Comparison of ENCODE assay signal across 24 cellular contexts in genomic region chr10:130782467-130782866, GRCh38.
DNase-seq lines count a peak whose midpoint lies in the region; FAIRE-seq and TF ChIP-seq lines count a peak whose summit lies in the region.
"Had no signal": no experiment of that assay in that cellular context is flagged by ENCODE, and none has a peak within 500 bp of the region (broad histone marks: within the 10 kb centered on the region; RNA-seq: fewer than 3 reads in every experiment).

No MANE protein-coding gene starts in this region.

- no peak overlapping the region for H3K56ac ChIP-seq in H1 (replicated peaks; ENCODE audit: insufficient read length, low read depth, low read length)

- no peak overlapping the region for H2AFZ ChIP-seq in H1 (ENCODE audit: low read length)
- H2AFZ ChIP-seq in neuronal stem cell (ENCODE audit: low read length): no peak overlapping the region
- H2AFZ ChIP-seq in MM.1S (ENCODE audit: low read length): no peak overlapping the region

- no peaks in the 10 kb centered on the region for H3F3A ChIP-seq in MM.1S (ENCODE audit: insufficient read depth, low read length)

- H3K79me1 ChIP-seq in H1 (ENCODE audit: low read depth, low read length) (no peaks in the 10 kb centered on the region), neuronal stem cell (ENCODE audit: low read depth, low read length) (peaks cover 4% of the 10 kb centered on the region)

- no peak for FAIRE-seq in H1 (lab: Jason Lieb, UNC)
- FAIRE-seq: GM12891, GM18507 had no signal

- 0 out of 7 replicates have a peak overlapping the region, but pooled peaks of 1 of the 4 experiments have one; percentile 4 for H3K9ac ChIP-seq in H1 (replicated peaks in 1 of 4; ENCODE audit: extremely low read depth in 1 of 4, low read depth in 3 of 4, low read length in 3 of 4)
- no peak overlapping the region for H3K9ac ChIP-seq in neuronal stem cell (ENCODE audit: low read depth, low read length, poor library complexity)
- no peak overlapping the region for H3K9ac ChIP-seq in MM.1S (ENCODE audit: low read length)

- H3K9me3 ChIP-seq in H1 (ENCODE audit: insufficient read depth in 2 of 2, low read depth in 1 of 2, low read length in 1 of 2) (no peaks in the 10 kb centered on the region), neuronal stem cell (replicated peaks in 1 of 2; ENCODE audit: control insufficient read depth in 2 of 2, insufficient read depth in 1 of 2, low read depth in 1 of 2, low read length in 2 of 2) (no peaks in the 10 kb centered on the region), MM.1S (replicated peaks; ENCODE audit: insufficient read depth, low read length) (no peaks in the 10 kb centered on the region)
- H3K9me3 ChIP-seq: BE2C had no signal

- TF ChIP-seq POLR2A in H1 (IDR thresholded peaks at IDR 0.05; ENCODE audit: control extremely low read depth in 1 of 2, low read depth in 2 of 2, low read length in 2 of 2): no peak

- H3K18ac ChIP-seq in H1 (ENCODE audit: extremely low read depth, low read length) (no peak overlapping the region), neuronal stem cell (ENCODE audit: low read length) (peak overlapping the region; percentile 49)

- TF ChIP-seq CTCF in H1 (IDR thresholded peaks at IDR 0.05; ENCODE audit: control extremely low read depth in 1 of 3, insufficient read depth in 1 of 3, low read depth in 1 of 3, low read length in 3 of 3) (peak; percentile 28 to 65 (median 60)), MM.1S (IDR thresholded peaks at IDR 0.05; ENCODE audit: low read length) (no peak)

- H4K8ac ChIP-seq in H1 (ENCODE audit: extremely low read depth, insufficient read depth, low read length) (peak overlapping the region; percentile 80; the same call in 1 of the 2 replicates), neuronal stem cell (ENCODE audit: low read depth, low read length) (no peak overlapping the region)

- CTCF ChIA-PET in H1 (lab: Charles Lee; ENCODE audit: partially characterized antibody): interaction anchor here (0.7 to 3.5 kb wide), 13 partner anchors 9 to 377 kb away, joined by 3 to 21 read pairs (median 3); no protein-coding TSS in a partner anchor

- H4K91ac ChIP-seq in H1 (replicated peaks; ENCODE audit: insufficient read length, low read length) (peak overlapping the region; percentile 59), neuronal stem cell (ENCODE audit: low read depth, low read length, poor library complexity) (no peak overlapping the region)

- H3K27ac ChIP-seq in H1 (ENCODE audit: low read depth, low read length) (no peak overlapping the region), neuronal stem cell (replicated peaks; ENCODE audit: low read length) (no peak overlapping the region), MM.1S (ENCODE audit: low read length) (no peak overlapping the region)
- H3K27ac ChIP-seq: 22Rv1, SJSA1 had no signal

- no peaks in the 10 kb centered on the region for H3K23me2 ChIP-seq in H1 (ENCODE audit: low read depth, low read length)

- H2BK5ac ChIP-seq in H1 (ENCODE audit: low read depth, low read length): no peak overlapping the region
- no peak overlapping the region for H2BK5ac ChIP-seq in neuronal stem cell (ENCODE audit: low read length)

- H3K27me3 ChIP-seq in H1 (replicated peaks in 1 of 4; ENCODE audit: control insufficient read depth in 3 of 4, extremely low read depth in 1 of 4, insufficient read depth in 3 of 4, low read length in 3 of 4) (no peaks in the 10 kb centered on the region), neuronal stem cell (ENCODE audit: control insufficient read depth in 3 of 3, insufficient read depth in 3 of 3, low read depth in 1 of 3, low read length in 3 of 3) (no peaks in the 10 kb centered on the region), MM.1S (replicated peaks; ENCODE audit: insufficient read depth, low read length) (no peaks in the 10 kb centered on the region; the same call in 1 of the 2 replicates)
- H3K27me3 ChIP-seq: BE2C, SJSA1 had no signal

- POLR2A ChIA-PET in H1 (lab: Charles Lee; ENCODE audit: partially characterized antibody): no interaction called here

- no peak overlapping the region for H2BK20ac ChIP-seq in H1 (ENCODE audit: low read length)

- H3K23ac ChIP-seq in H1 (ENCODE audit: insufficient read length) (no peak overlapping the region), neuronal stem cell (ENCODE audit: low read depth, low read length, poor library complexity) (no peak overlapping the region)

- H3K36me3 ChIP-seq in H1 (ENCODE audit: control insufficient read depth in 2 of 4, insufficient read depth in 4 of 4, low read length in 3 of 4): no peaks in the 10 kb centered on the region
- H3K36me3 ChIP-seq in neuronal stem cell (replicated peaks in 1 of 2; ENCODE audit: control insufficient read depth in 2 of 2, insufficient read depth in 2 of 2, low read length in 2 of 2): no peaks in the 10 kb centered on the region
- H3K36me3 ChIP-seq in MM.1S (replicated peaks; ENCODE audit: insufficient read depth, low read length): no peaks in the 10 kb centered on the region
- H3K36me3 ChIP-seq: BE2C, SJSA1 had no signal

- no peak overlapping the region for H4K5ac ChIP-seq in H1 (ENCODE audit: insufficient read length, low read depth, low read length)

- no peak overlapping the region for H2AK5ac ChIP-seq in H1 (ENCODE audit: low read depth, low read length)
- no peak overlapping the region for H2AK5ac ChIP-seq in neuronal stem cell (ENCODE audit: low read depth, low read length)

- DNase-seq in DMS 273 (lab: John Stamatoyannopoulos, UW; ENCODE audit: unreplicated experiment): peak; percentile 6
- DNase-seq in DMS 273 treated with DMSO at 0.1 percent for 48 hours (lab: John Stamatoyannopoulos, UW): no peak
- DNase-seq in HuH-7 (ENCODE audit: low spot score): peak; percentile 17
- DNase-seq in H1 (ENCODE audit: low read depth in 1 of 2, low spot score in 2 of 2): peak; percentile 21 to 55
- no peak for DNase-seq in neuronal stem cell (ENCODE audit: low spot score)
- DNase-seq in MM.1S: no peak
- no peak for DNase-seq in NOMO-1 (lab: John Stamatoyannopoulos, UW; ENCODE audit: unreplicated experiment in 2 of 2)
- DNase-seq in activated naive CD4-positive, alpha-beta T cell treated with anti-CD3 and anti-CD28 coated beads, Interleukin-2, amount 50 U/mL, for 16 hours: no peak
- DNase-seq: BE2C; Calu3; CD4-positive, alpha-beta memory T cell; DMS79; GF-D8; GOT3; MV-4-11; NCI-H1417 treated with DMSO at 0.1 percent for 48 hours; NCI-H1930; NCI-H2171; NCI-H446; NCI-H69 had no signal

- no peak overlapping the region for H3K4me2 ChIP-seq in H1 (ENCODE audit: insufficient read depth in 1 of 2, low read depth in 2 of 2, low read length in 2 of 2)
- no peak overlapping the region for H3K4me2 ChIP-seq in neuronal stem cell (ENCODE audit: insufficient read depth, low read length, poor library complexity, severe bottlenecking)
- H3K4me2 ChIP-seq in MM.1S (ENCODE audit: low read depth, low read length): no peak overlapping the region

- H3K79me2 ChIP-seq in H1 (ENCODE audit: control insufficient read depth in 1 of 2, insufficient read depth in 2 of 2, low read length in 2 of 2) (no peaks in the 10 kb centered on the region), MM.1S (ENCODE audit: low read length) (no peaks in the 10 kb centered on the region)

- 87% methylated on average over 10 of the region's 11 CpGs; no CpG with 5 or more reads in 1 of the 2 experiments for WGBS in H1 (ENCODE audit: extremely low coverage in 1 of 2, insufficient coverage in 1 of 2, insufficient read length in 1 of 2, insufficient replicate concordance in 2 of 2, low coverage in 1 of 2, low lambda C conversion rate in 2 of 2, missing lambda C conversion rate in 1 of 2), 2 experiments
- WGBS in neuronal stem cell (ENCODE audit: extremely low coverage in 2 of 2, insufficient read length in 2 of 2, insufficient replicate concordance in 1 of 2), 2 donors: no CpG with 5 or more reads among the region's 11 CpGs

- H2BK15ac ChIP-seq in H1 (ENCODE audit: low read length) (no peak overlapping the region), neuronal stem cell (ENCODE audit: low read length) (no peak overlapping the region)

- no peaks in the 10 kb centered on the region for H3K9me2 ChIP-seq in MM.1S (replicated peaks; ENCODE audit: insufficient read depth, low read length)

- H3K4me3 ChIP-seq in H1 (ENCODE audit: extremely low read depth in 1 of 4, insufficient read depth in 2 of 4, low read depth in 3 of 4, low read length in 4 of 4) (no peak overlapping the region), neuronal stem cell (ENCODE audit: low read length in 2 of 2) (no peak overlapping the region), MM.1S (ENCODE audit: low read length) (no peak overlapping the region)
- H3K4me3 ChIP-seq: SJSA1 had no signal

- no peak for TF ChIP-seq EP300 in H1 (IDR thresholded peaks at IDR 0.05; ENCODE audit: borderline replicate concordance in 1 of 2, low read depth in 2 of 2, low read length in 2 of 2)

- H3K14ac ChIP-seq in H1 (ENCODE audit: insufficient read length) (no peak overlapping the region), neuronal stem cell (ENCODE audit: low read length) (no peak overlapping the region)

- no peak overlapping the region for H3K4ac ChIP-seq in H1 (replicated peaks; ENCODE audit: insufficient read length, low read depth, low read length)
- H3K4ac ChIP-seq in neuronal stem cell (ENCODE audit: low read length): no peak overlapping the region

- H4K20me1 ChIP-seq in H1 (replicated peaks in 1 of 2; ENCODE audit: control insufficient read depth in 1 of 2, insufficient read depth in 2 of 2, low read length in 2 of 2) (peaks cover 0 to 2% of the 10 kb centered on the region in 2 experiments), MM.1S (ENCODE audit: insufficient read depth, low read length) (no peaks in the 10 kb centered on the region)

- H2BK12ac ChIP-seq in H1 (ENCODE audit: low read depth, low read length) (no peak overlapping the region), neuronal stem cell (ENCODE audit: low read length) (no peak overlapping the region)

- peak; percentile 49 to 59 for TF ChIP-seq RAD21 in H1 (IDR thresholded peaks at IDR 0.05 in 1 of 2, conservative IDR thresholded peaks at IDR 0.05 in 1 of 2; ENCODE audit: low read depth in 2 of 2, low read length in 2 of 2)

- no peak overlapping the region for H2BK120ac ChIP-seq in H1 (replicated peaks; ENCODE audit: low read depth, low read length)
- H2BK120ac ChIP-seq in neuronal stem cell (ENCODE audit: low read depth, low read length): no peak overlapping the region

- H3K4me1 ChIP-seq in H1 (replicated peaks in 1 of 4; ENCODE audit: control insufficient read depth in 3 of 4, insufficient read depth in 4 of 4, low read length in 3 of 4) (no peaks in the 10 kb centered on the region), neuronal stem cell (ENCODE audit: control insufficient read depth in 2 of 2, insufficient read depth in 1 of 2, low read depth in 1 of 2, low read length in 2 of 2) (no peaks in the 10 kb centered on the region), MM.1S (ENCODE audit: low read length) (no peaks in the 10 kb centered on the region)
- H3K4me1 ChIP-seq: BE2C, SJSA1 had no signal

TF ChIP-seq in H1, 55 proteins besides CTCF, POLR2A, EP300 and RAD21 (continues in another document):
- TF ChIP-seq SP4 (IDR thresholded peaks at IDR 0.05; ENCODE audit: low read length): no peak
- no peak for TF ChIP-seq JUND (IDR thresholded peaks at IDR 0.05; ENCODE audit: low read length)
- TF ChIP-seq PHF8 (conservative IDR thresholded peaks at IDR 0.05; ENCODE audit: low read depth, low read length): no peak
- no peak for TF ChIP-seq TAF7 (optimal IDR thresholded peaks at IDR 0.05; ENCODE audit: borderline replicate concordance, low read depth, low read length)
- TF ChIP-seq BRCA1 (IDR thresholded peaks at IDR 0.05; ENCODE audit: low read depth, low read length): no peak

Comparison
In these comparisons a context has a peak if more than half of its experiments do, and no peak if none do; other contexts are left out.
1. DNase-seq: peak in DMS 273 (single experiment), HuH-7 (single experiment) and H1 (2 of 2); none in DMS 273 treated with DMSO at 0.1 percent for 48 hours (single experiment), neuronal stem cell (single experiment), MM.1S (single experiment), NOMO-1 (0 of 2) and activated naive CD4-positive, alpha-beta T cell treated with anti-CD3 and anti-CD28 coated beads, Interleukin-2, amount 50 U/mL, for 16 hours (single experiment).